ENCODE assay signal across 20 cellular contexts in the genomic region with DNA sequence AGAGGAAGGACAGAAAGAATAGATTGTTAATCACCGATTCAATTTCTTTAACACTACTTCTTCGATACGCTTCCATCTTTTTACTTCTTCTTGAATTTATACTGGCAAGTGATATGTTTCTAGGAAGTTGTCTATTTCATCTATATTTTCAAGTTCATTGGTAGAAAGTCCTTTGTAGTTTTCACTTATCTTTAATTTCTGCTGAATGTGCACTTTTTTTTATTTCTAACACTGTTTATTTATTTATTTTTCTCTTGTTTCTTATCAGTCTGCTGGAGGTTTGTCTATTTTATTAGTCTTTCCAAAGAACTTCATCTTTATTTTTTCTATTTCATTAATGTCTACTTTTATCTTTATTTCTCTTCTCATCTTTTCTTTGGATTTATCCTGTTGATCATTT.
A peak's percentile ranks its signal among the peaks of the same experiment; 100 is the strongest.
DNase-seq lines count a peak whose midpoint lies in the region; ATAC-seq, FAIRE-seq and TF ChIP-seq lines count a peak whose summit lies in the region.
"Had no signal": no experiment of that assay in that cellular context is flagged by ENCODE, and none has a peak within 500 bp of the region (broad histone marks: within the 10 kb centered on the region; RNA-seq: fewer than 3 reads in every experiment).

No MANE protein-coding gene starts in this region.

- FAIRE-seq in HepG2 (lab: Jason Lieb, UNC) (no peak), K562 (lab: Jason Lieb, UNC) (no peak)
- FAIRE-seq: GM12891, GM18507 had no signal

- CTCF ChIA-PET in HepG2 (lab: Yijun Ruan, JAX; ENCODE audit: low intra/inter-chr PET ratio, low total read pairs) (no interaction called here), HCT116 (lab: Charles Lee) (no interaction called here), K562 (lab: Yijun Ruan, JAX; ENCODE audit: low intra/inter-chr PET ratio) (no interaction called here)

- no peak for DNase-seq in HepG2 (ENCODE audit: low spot score)
- DNase-seq in right lobe of liver = no peak
- DNase-seq in HCT116 (ENCODE audit: low read depth, low spot score) = no peak
- DNase-seq in K562 (ENCODE audit: extremely low read depth in 1 of 4, low spot score in 3 of 4) = no peak
- no peak for DNase-seq in GM13976 (ENCODE audit: low spot score)
- DNase-seq in left ventricle myocardium superior = no peak
- no peak for DNase-seq in NCI-H1105 (lab: John Stamatoyannopoulos, UW)
- DNase-seq: ACHN; BE2C; C1 segment of cervical spinal cord; CD4-positive, alpha-beta memory T cell; CD4-positive, CD25-positive, alpha-beta regulatory T cell; CD8-positive, alpha-beta memory T cell; COR-L47; DMS79 treated with DMSO at 0.1 percent for 48 hours; GF-D8 had no signal

- no peak overlapping the region for H3K4me3 ChIP-seq in HepG2 (replicated peaks in 1 of 3; ENCODE audit: insufficient read depth in 1 of 3, low read depth in 2 of 3, low read length in 3 of 3)
- no peak overlapping the region for H3K4me3 ChIP-seq in right lobe of liver
- no peak overlapping the region for H3K4me3 ChIP-seq in HCT116 (replicated peaks in 1 of 2; ENCODE audit: low read depth in 1 of 2, low read length in 2 of 2)
- no peak overlapping the region for H3K4me3 ChIP-seq in K562
- H3K4me3 ChIP-seq: BLaER1 had no signal

- H3K9me2 ChIP-seq in HCT116 (ENCODE audit: insufficient read depth) = no peaks in the 10 kb centered on the region

- TF ChIP-seq POLR2A in HepG2 (IDR thresholded peaks at IDR 0.05; ENCODE audit: insufficient read depth in 1 of 2, low read depth in 2 of 2, low read length in 2 of 2) (no peak), right lobe of liver (IDR thresholded peaks at IDR 0.05) (no peak), HCT116 (IDR thresholded peaks at IDR 0.05; ENCODE audit: borderline replicate concordance, extremely low read depth, insufficient read depth, insufficient read length) (no peak), K562 (conservative IDR thresholded peaks at IDR 0.05) (no peak)

- 91% methylated on average over 3 of the region's 3 CpGs for WGBS in HepG2 (ENCODE audit: low lambda C conversion rate)
- 98% methylated on average over 3 of the region's 3 CpGs for WGBS in right lobe of liver (ENCODE audit: insufficient coverage, low coverage, low lambda C conversion rate, missing lambda C conversion rate)
- WGBS in K562 (ENCODE audit: insufficient coverage, low coverage, missing lambda C conversion rate) = 10% methylated on average over 3 of the region's 3 CpGs

- H2AFZ ChIP-seq in HepG2 (ENCODE audit: low read length) = no peak overlapping the region
- H2AFZ ChIP-seq in HCT116 (ENCODE audit: low read depth, low read length, poor library complexity, severe bottlenecking) = peak overlapping the region; percentile 46
- no peak overlapping the region for H2AFZ ChIP-seq in K562 (ENCODE audit: low read depth, low read length)

- H4K20me1 ChIP-seq in HepG2 (ENCODE audit: insufficient read depth, low read length) (no peaks in the 10 kb centered on the region), HCT116 (ENCODE audit: insufficient read depth) (no peaks in the 10 kb centered on the region), K562 (replicated peaks; ENCODE audit: control insufficient read depth, insufficient read depth, low read length) (no peaks in the 10 kb centered on the region)
- H4K20me1 ChIP-seq: BLaER1 had no signal

- H3K27me3 ChIP-seq in HepG2 (ENCODE audit: control insufficient read depth in 1 of 2, insufficient read depth in 2 of 2, low read length in 2 of 2) (no peaks in the 10 kb centered on the region), right lobe of liver (no peaks in the 10 kb centered on the region), HCT116 (ENCODE audit: insufficient read depth, low read length) (no peaks in the 10 kb centered on the region), K562 (ENCODE audit: control insufficient read depth in 2 of 2, insufficient read depth in 2 of 2, low read length in 2 of 2) (no peaks in the 10 kb centered on the region)
- H3K27me3 ChIP-seq: BE2C, BLaER1 had no signal

- BruUV-seq in HepG2 (replicated peaks; lab: Mats Ljungman, UMichigan) (no TSS peak), HCT116 (replicated peaks; lab: Mats Ljungman, UMichigan) (no TSS peak), K562 (replicated peaks; lab: Mats Ljungman, UMichigan) (no TSS peak)

- H3K36me3 ChIP-seq in HepG2 (replicated peaks in 1 of 2; ENCODE audit: control insufficient read depth in 1 of 2, insufficient read depth in 2 of 2, low read length in 2 of 2) (no peaks in the 10 kb centered on the region), right lobe of liver (no peaks in the 10 kb centered on the region), HCT116 (ENCODE audit: control insufficient read depth in 1 of 2, insufficient read depth in 2 of 2, low read length in 2 of 2) (no peaks in the 10 kb centered on the region), K562 (ENCODE audit: control insufficient read depth, insufficient read depth, low read length) (no peaks in the 10 kb centered on the region)
- H3K36me3 ChIP-seq: BE2C, BLaER1 had no signal

- no peaks in the 10 kb centered on the region for H3K9me3 ChIP-seq in HepG2 (ENCODE audit: low read length)
- H3K9me3 ChIP-seq in right lobe of liver = no peaks in the 10 kb centered on the region
- H3K9me3 ChIP-seq in HCT116 (ENCODE audit: control insufficient read depth in 1 of 2, insufficient read depth in 1 of 2, low read depth in 1 of 2, low read length in 2 of 2) = no peaks in the 10 kb centered on the region
- H3K9me3 ChIP-seq in K562 (replicated peaks; ENCODE audit: control insufficient read depth, insufficient read depth, low read depth, low read length) = no peaks in the 10 kb centered on the region
- H3K9me3 ChIP-seq: BE2C, BLaER1 had no signal

- in situ Hi-C loops in HepG2 (cut with HindIII; ENCODE audit: extremely low pct_ligation_motif_present, low pct_unique_long_range_greater_than_20kb) = no loop called here
- in situ Hi-C loops in K562 (cut with MboI) = no loop called here
- in situ Hi-C loops in GM13976 (cut with MboI; ENCODE audit: low sequenced_read_pairs, unreplicated experiment) = no loop called here

- no peak overlapping the region for H3K27ac ChIP-seq in HepG2 (ENCODE audit: extremely low read length, insufficient read depth, low read length)
- H3K27ac ChIP-seq in right lobe of liver = no peak overlapping the region
- no peak overlapping the region for H3K27ac ChIP-seq in HCT116 (ENCODE audit: low read depth, low read length)
- no peak overlapping the region for H3K27ac ChIP-seq in K562 (ENCODE audit: extremely low read depth, low read depth, low read length)
- H3K27ac ChIP-seq: 22Rv1, BLaER1 had no signal

- intact Hi-C loops in HepG2 (cut with micrococcal nuclease; ENCODE audit: unreplicated experiment) (no loop called here), right lobe of liver (cut with DNase I) (no loop called here), HCT116 (cut with micrococcal nuclease) (no loop called here), K562 (cut with micrococcal nuclease) (no loop called here), left ventricle myocardium superior (cut with micrococcal nuclease) (no loop called here)

- POLR2A ChIA-PET in HepG2 (lab: Yijun Ruan, JAX) = no interaction called here
- POLR2A ChIA-PET in HCT116 (lab: Charles Lee) = no interaction called here
- POLR2A ChIA-PET in K562 (lab: Yijun Ruan, JAX) = no interaction called here

- H3K79me2 ChIP-seq in HepG2 (ENCODE audit: insufficient read depth, low read length) = no peaks in the 10 kb centered on the region
- no peaks in the 10 kb centered on the region for H3K79me2 ChIP-seq in HCT116 (ENCODE audit: insufficient read depth, low read length)
- H3K79me2 ChIP-seq in K562 (ENCODE audit: control insufficient read depth, insufficient read depth, low read length) = no peaks in the 10 kb centered on the region

- no peak overlapping the region for H3K4me2 ChIP-seq in HepG2 (ENCODE audit: low read depth, low read length)
- H3K4me2 ChIP-seq in HCT116 (ENCODE audit: low read length) = no peak overlapping the region
- no peak overlapping the region for H3K4me2 ChIP-seq in K562 (ENCODE audit: insufficient read depth, low read length)
- H3K4me2 ChIP-seq: BLaER1 had no signal

- H3K4me1 ChIP-seq in HepG2 (ENCODE audit: insufficient read depth, low read length) (no peaks in the 10 kb centered on the region), right lobe of liver (no peaks in the 10 kb centered on the region), HCT116 (ENCODE audit: control insufficient read depth in 1 of 2, insufficient read depth in 2 of 2, low read length in 2 of 2) (no peaks in the 10 kb centered on the region), K562 (replicated peaks in 1 of 2; ENCODE audit: control insufficient read depth in 2 of 2, insufficient read depth in 2 of 2, low read length in 2 of 2) (no peaks in the 10 kb centered on the region)
- H3K4me1 ChIP-seq: BE2C, BLaER1 had no signal

- ATAC-seq in HepG2 (no peak), right lobe of liver (no peak), HCT116 (no peak), K562 (no peak), left ventricle myocardium superior (no peak)

- H3K9ac ChIP-seq in HepG2 (ENCODE audit: insufficient read depth, low read depth, low read length) = no peak overlapping the region
- H3K9ac ChIP-seq in HCT116 (ENCODE audit: low read length) = no peak overlapping the region
- no peak overlapping the region for H3K9ac ChIP-seq in K562 (ENCODE audit: insufficient read depth in 1 of 2, low read depth in 2 of 2, low read length in 2 of 2)
- H3K9ac ChIP-seq: BLaER1 had no signal

- TF ChIP-seq CTCF in HepG2 (CRISPR knock-in tag; IDR thresholded peaks at IDR 0.05) (no peak), right lobe of liver (IDR thresholded peaks at IDR 0.05) (no peak), HCT116 (IDR thresholded peaks at IDR 0.05 in 2 of 3, conservative IDR thresholded peaks at IDR 0.05 in 1 of 3; ENCODE audit: borderline replicate concordance in 1 of 3, insufficient read depth in 1 of 3, low read depth in 2 of 3, low read length in 2 of 3) (no peak), K562 (IDR thresholded peaks at IDR 0.05 in 2 of 3, conservative IDR thresholded peaks at IDR 0.05 in 1 of 3; ENCODE audit: insufficient read depth in 2 of 3, low read depth in 1 of 3, low read length in 3 of 3) (no peak), GM13976 (IDR thresholded peaks at IDR 0.05; ENCODE audit: borderline replicate concordance, control extremely low read depth, extremely low read depth, insufficient read depth, missing control alignments) (no peak)

- TF ChIP-seq RAD21 in HepG2 (CRISPR knock-in tag; IDR thresholded peaks at IDR 0.05) (no peak), HCT116 (IDR thresholded peaks at IDR 0.05; ENCODE audit: low read depth) (no peak), K562 (CRISPR knock-in tag; conservative IDR thresholded peaks at IDR 0.05 in 1 of 2, IDR thresholded peaks at IDR 0.05 in 1 of 2) (no peak)

- RAD21 ChIA-PET in HCT116 (lab: Charles Lee; ENCODE audit: low non-redundant PET in 1 of 2, low total read pairs in 2 of 2, uncharacterized antibody in 2 of 2, unreplicated experiment in 2 of 2) = no interaction called here

- no peaks in the 10 kb centered on the region for H3K9me1 ChIP-seq in K562 (ENCODE audit: control insufficient read depth, insufficient read depth, low read length)

- TF ChIP-seq EP300 in HepG2 (IDR thresholded peaks at IDR 0.05; ENCODE audit: low read depth in 2 of 2, low read length in 2 of 2) (no peak), HepG2 (CRISPR knock-in tag; IDR thresholded peaks at IDR 0.05; ENCODE audit: borderline replicate concordance) (no peak), K562 (IDR thresholded peaks at IDR 0.05; ENCODE audit: low read length) (no peak)

TF ChIP-seq in HCT116, 20 proteins besides CTCF, POLR2A, EP300 and RAD21 (continues in another document):
- no peak for TF ChIP-seq JUND (IDR thresholded peaks at IDR 0.05)
